ENCODE assay signal across 8 cellular contexts in genomic region chr19:4057913-4058695, GRCh38. TPM values are rescaled to one million over a fixed set of nuclear protein-coding genes. Genes with fewer than 3 reads are reported as not detected.
DNase-seq lines count a peak whose midpoint lies in the region; ATAC-seq and TF ChIP-seq lines count a peak whose summit lies in the region.

No MANE protein-coding gene starts in this region.

- H3K36me3 ChIP-seq in fibroblast of lung (ENCODE audit: control insufficient read depth, insufficient read depth, low read length): peaks cover 21% of the 10 kb centered on the region
- peaks cover 0 to 21% of the 10 kb centered on the region in 2 donors for H3K36me3 ChIP-seq in vagina

- peak in 1 of 2 donors; percentile 45 for TF ChIP-seq POLR2A in vagina (IDR thresholded peaks at IDR 0.05)

- H3K4me1 ChIP-seq in fibroblast of lung (ENCODE audit: control insufficient read depth, extremely low read depth, insufficient read depth, low read length) (peaks cover 51% of the 10 kb centered on the region), vagina (peaks cover 70% of the 10 kb centered on the region)

- peaks cover 27% of the 10 kb centered on the region for H3K36me3 Mint-ChIP-seq in activated CD4-positive, alpha-beta T cell treated with anti-CD3 and anti-CD28 coated beads for 36 hours (ENCODE audit: low read depth)
- H3K36me3 Mint-ChIP-seq in activated CD4-positive, alpha-beta T cell treated with anti-CD3 and anti-CD28 coated beads, Interleukin-2, amount 10 ng/mL, durations not matched to agents 7 days and 5 days (ENCODE audit: low read depth): peaks cover 31% of the 10 kb centered on the region

- intact Hi-C loops in activated CD4-positive, alpha-beta T cell treated with anti-CD3 and anti-CD28 coated beads for 36 hours (cut with DNase I, micrococcal nuclease): no loop called here
- intact Hi-C loops in vagina (cut with DNase I): no loop called here

- peak; percentile 59 for ATAC-seq in activated CD4-positive, alpha-beta T cell treated with anti-CD3 and anti-CD28 coated beads for 36 hours

- no peak overlapping the region for H2AFZ ChIP-seq in fibroblast of lung (ENCODE audit: low read length)

- H3K79me2 ChIP-seq in fibroblast of lung (ENCODE audit: control insufficient read depth, insufficient read depth, low read length): peaks cover 94% of the 10 kb centered on the region

- H3K4me2 ChIP-seq in fibroblast of lung (ENCODE audit: extremely low read depth, insufficient read depth, low read length): peak overlapping the region; percentile 54

- H3K4me3 Mint-ChIP-seq in activated CD4-positive, alpha-beta T cell treated with anti-CD3 and anti-CD28 coated beads for 36 hours: no peak overlapping the region
- H3K4me3 Mint-ChIP-seq in activated CD4-positive, alpha-beta T cell treated with anti-CD3 and anti-CD28 coated beads, Interleukin-2, amount 10 ng/mL, durations not matched to agents 7 days and 5 days: no peak overlapping the region

- H3K27ac Mint-ChIP-seq in activated CD4-positive, alpha-beta T cell treated with anti-CD3 and anti-CD28 coated beads for 36 hours: peak overlapping the region; percentile 37
- no peak overlapping the region for H3K27ac Mint-ChIP-seq in activated CD4-positive, alpha-beta T cell treated with anti-CD3 and anti-CD28 coated beads, Interleukin-2, amount 10 ng/mL, durations not matched to agents 7 days and 5 days

- H3K9me3 ChIP-seq in fibroblast of lung (ENCODE audit: control insufficient read depth, insufficient read depth, low read depth, low read length) (no peaks in the 10 kb centered on the region), vagina (no peaks in the 10 kb centered on the region)

- POLR2A ChIA-PET in activated CD4-positive, alpha-beta T cell treated with anti-CD3 and anti-CD28 coated beads for 36 hours (lab: Charles Lee): interaction anchor here (0.5 to 1.0 kb wide), 4 partner anchors 7 to 296 kb away, joined by 3 to 5 read pairs (median 4); partner anchors contain the start of gene MRPL54
- POLR2A ChIA-PET in activated CD4-positive, alpha-beta T cell treated with anti-CD3 and anti-CD28 coated beads, Interleukin-2, amount 10 ng/mL, durations not matched to agents 7 days and 5 days (lab: Charles Lee): no interaction called here
- POLR2A ChIA-PET in HEK293T (lab: Yijun Ruan, JAX): interaction anchor here (1.5 kb wide), 1 partner anchor 72 kb away, joined by 5 read pairs; the partner anchor contains the start of gene EEF2

- no peaks in the 10 kb centered on the region for H3K27me3 Mint-ChIP-seq in activated CD4-positive, alpha-beta T cell treated with anti-CD3 and anti-CD28 coated beads for 36 hours
- H3K27me3 Mint-ChIP-seq in activated CD4-positive, alpha-beta T cell treated with anti-CD3 and anti-CD28 coated beads, Interleukin-2, amount 10 ng/mL, durations not matched to agents 7 days and 5 days: no peaks in the 10 kb centered on the region

- no peaks in the 10 kb centered on the region for H4K20me1 ChIP-seq in fibroblast of lung (ENCODE audit: control insufficient read depth, extremely low read depth, insufficient read depth, low read length)

- H3K9me3 Mint-ChIP-seq in activated CD4-positive, alpha-beta T cell treated with anti-CD3 and anti-CD28 coated beads for 36 hours (ENCODE audit: low read depth): peaks cover 3% of the 10 kb centered on the region
- H3K9me3 Mint-ChIP-seq in activated CD4-positive, alpha-beta T cell treated with anti-CD3 and anti-CD28 coated beads, Interleukin-2, amount 10 ng/mL, durations not matched to agents 7 days and 5 days: no peaks in the 10 kb centered on the region

- CTCF ChIA-PET in activated CD4-positive, alpha-beta T cell treated with anti-CD3 and anti-CD28 coated beads for 36 hours (lab: Charles Lee): interaction anchor here (0.6 to 0.7 kb wide), 2 partner anchors 15 to 58 kb away, joined by 3 read pairs; no protein-coding TSS in a partner anchor
- CTCF ChIA-PET in activated CD4-positive, alpha-beta T cell treated with anti-CD3 and anti-CD28 coated beads, Interleukin-2, amount 10 ng/mL, durations not matched to agents 7 days and 5 days (lab: Charles Lee): interaction anchor here (0.5 to 2.2 kb wide), 5 partner anchors 10 to 136 kb away, joined by 3 to 5 read pairs (median 5); no protein-coding TSS in a partner anchor
- CTCF ChIA-PET in HEK293T (lab: Yijun Ruan, JAX): interaction anchor here (0.6 kb wide), 1 partner anchor 14 kb away, joined by 4 read pairs; no protein-coding TSS in a partner anchor

- DNase-seq in activated CD4-positive, alpha-beta T cell treated with anti-CD3 and anti-CD28 coated beads for 36 hours: peak; percentile 80
- DNase-seq in activated CD4-positive, alpha-beta T cell treated with anti-CD3 and anti-CD28 coated beads, Interleukin-2, amount 10 ng/mL, durations not matched to agents 7 days and 5 days: no peak
- peak; percentile 76 for DNase-seq in activated CD8-positive, alpha-beta memory T cell treated with anti-CD3 and anti-CD28 coated beads, Interleukin-2, amount 50 U/mL, for 4 hours
- DNase-seq in fibroblast of lung (ENCODE audit: low read depth in 2 of 2) (peak; percentile 85 to 93), occipital lobe (lab: John Stamatoyannopoulos, UW) (peak; percentile 59), vagina (ENCODE audit: extremely low spot score in 2 of 2) (no peak), GOT3 (lab: John Stamatoyannopoulos, UW) (no peak), HEK293T (ENCODE audit: extremely low spot score) (no peak)

- peak overlapping the region; percentile 93 for H3K27ac ChIP-seq in fibroblast of lung (ENCODE audit: insufficient read depth, low read length)
- H3K27ac ChIP-seq in vagina: peak overlapping the region; percentile 100

- peaks cover 50% of the 10 kb centered on the region for H3K4me1 Mint-ChIP-seq in activated CD4-positive, alpha-beta T cell treated with anti-CD3 and anti-CD28 coated beads for 36 hours
- H3K4me1 Mint-ChIP-seq in activated CD4-positive, alpha-beta T cell treated with anti-CD3 and anti-CD28 coated beads, Interleukin-2, amount 10 ng/mL, durations not matched to agents 7 days and 5 days: peaks cover 19% of the 10 kb centered on the region

- peak overlapping the region; percentile 75 for H3K9ac ChIP-seq in fibroblast of lung (ENCODE audit: insufficient read depth, low read length)

- H3K4me3 ChIP-seq in fibroblast of lung (replicated peaks in 1 of 4; ENCODE audit: control extremely low read depth in 1 of 4, insufficient read depth in 1 of 4, low read depth in 3 of 4, low read length in 4 of 4): peak overlapping the region in 2 of 4 experiments; percentile 19 to 45
- peak overlapping the region; percentile 44 to 70 for H3K4me3 ChIP-seq in vagina

- no peak for TF ChIP-seq CTCF in fibroblast of lung (conservative IDR thresholded peaks at IDR 0.05 in 1 of 2, IDR thresholded peaks at IDR 0.05 in 1 of 2; ENCODE audit: low read depth in 1 of 2, low read length in 2 of 2)
- TF ChIP-seq CTCF in vagina (IDR thresholded peaks at IDR 0.05): no peak

- H3K27me3 ChIP-seq in fibroblast of lung (ENCODE audit: control insufficient read depth, insufficient read depth, low read length): no peaks in the 10 kb centered on the region
- H3K27me3 ChIP-seq in vagina: no peaks in the 10 kb centered on the region

TF ChIP-seq in HEK293T, 16 proteins besides CTCF, POLR2A, EP300 and RAD21:
- no peak for TF ChIP-seq ZNF384 (IDR thresholded peaks at IDR 0.05)
- TF ChIP-seq FOXA1 (IDR thresholded peaks at IDR 0.05): no peak
- TF ChIP-seq ARNT (IDR thresholded peaks at IDR 0.05): no peak
- TF ChIP-seq TARDBP (IDR thresholded peaks at IDR 0.05): no peak
- no peak for TF ChIP-seq L3MBTL2 (conservative IDR thresholded peaks at IDR 0.05)
- TF ChIP-seq LEF1 (IDR thresholded peaks at IDR 0.05; ENCODE audit: borderline replicate concordance): no peak
- TF ChIP-seq FOXK2 (IDR thresholded peaks at IDR 0.05): no peak
- no peak for TF ChIP-seq BHLHE40 (IDR thresholded peaks at IDR 0.05; ENCODE audit: borderline replicate concordance)
- TF ChIP-seq SP1 (IDR thresholded peaks at IDR 0.05): no peak
- TF ChIP-seq SUZ12 (IDR thresholded peaks at IDR 0.05): no peak
- TF ChIP-seq ELF4 (IDR thresholded peaks at IDR 0.05): no peak
- no peak for TF ChIP-seq NFRKB (IDR thresholded peaks at IDR 0.05)
- TF ChIP-seq FOXM1 (IDR thresholded peaks at IDR 0.05; ENCODE audit: borderline replicate concordance): no peak
- TF ChIP-seq PKNOX1 (IDR thresholded peaks at IDR 0.05): no peak

RNA-seq across cellular contexts. Expression of gene ZBTB7A, which starts 8.6 kb away (rescaled TPM):
- total RNA-seq in activated CD4-positive, alpha-beta T cell treated with anti-CD3 and anti-CD28 coated beads for 36 hours: 10 to 100 TPM; 24.0 to 26.4 TPM
- 10 to 100 TPM; 39.4 to 47.5 TPM for total RNA-seq in activated CD4-positive, alpha-beta T cell treated with anti-CD3 and anti-CD28 coated beads, Interleukin-2, amount 10 ng/mL, durations not matched to agents 7 days and 5 days
- 11.8 and 17.7 TPM in 2 replicates for total RNA-seq in fibroblast of lung
- polyA plus RNA-seq in fibroblast of lung: 4.7 and 4.9 TPM in 2 replicates
- polyA plus RNA-seq in fibroblast of lung (2012): 19.0 and 19.4 TPM in 2 replicates
- polyA minus RNA-seq in fibroblast of lung (ENCODE audit: low replicate concordance): 8.2 and 10.5 TPM in 2 replicates
- 2.0 TPM for total RNA-seq in occipital lobe
- total RNA-seq in vagina: 60.6 TPM

RNA-seq across cellular contexts. Expression of gene PIAS4, which starts 50.6 kb away (rescaled TPM):
- total RNA-seq in activated CD4-positive, alpha-beta T cell treated with anti-CD3 and anti-CD28 coated beads for 36 hours: 10 to 100 TPM; 23.0 to 37.3 TPM
- total RNA-seq in activated CD4-positive, alpha-beta T cell treated with anti-CD3 and anti-CD28 coated beads, Interleukin-2, amount 10 ng/mL, durations not matched to agents 7 days and 5 days: 10 to 100 TPM; 33.3 to 40.4 TPM
- 12.1 and 14.9 TPM in 2 replicates for total RNA-seq in fibroblast of lung
- 6.6 and 7.3 TPM in 2 replicates for polyA plus RNA-seq in fibroblast of lung
- polyA plus RNA-seq in fibroblast of lung (2012): 13.9 and 16.1 TPM in 2 replicates
- polyA minus RNA-seq in fibroblast of lung (ENCODE audit: low replicate concordance): 27.9 and 34.3 TPM in 2 replicates
- 22.5 TPM for total RNA-seq in occipital lobe
- 14.0 TPM for total RNA-seq in vagina

Comparison
In these comparisons a context has a peak if more than half of its experiments do, and no peak if none do; other contexts are left out.
1. DNase-seq: peak in activated CD4-positive, alpha-beta T cell treated with anti-CD3 and anti-CD28 coated beads for 36 hours (single experiment), activated CD8-positive, alpha-beta memory T cell treated with anti-CD3 and anti-CD28 coated beads, Interleukin-2, amount 50 U/mL, for 4 hours (single experiment), fibroblast of lung (2 of 2) and occipital lobe (single experiment); none in activated CD4-positive, alpha-beta T cell treated with anti-CD3 and anti-CD28 coated beads, Interleukin-2, amount 10 ng/mL, durations not matched to agents 7 days and 5 days (single experiment), vagina (0 of 2), GOT3 (single experiment) and HEK293T (single experiment).